ENCODE assay signal across 28 cellular contexts in the genomic region with DNA sequence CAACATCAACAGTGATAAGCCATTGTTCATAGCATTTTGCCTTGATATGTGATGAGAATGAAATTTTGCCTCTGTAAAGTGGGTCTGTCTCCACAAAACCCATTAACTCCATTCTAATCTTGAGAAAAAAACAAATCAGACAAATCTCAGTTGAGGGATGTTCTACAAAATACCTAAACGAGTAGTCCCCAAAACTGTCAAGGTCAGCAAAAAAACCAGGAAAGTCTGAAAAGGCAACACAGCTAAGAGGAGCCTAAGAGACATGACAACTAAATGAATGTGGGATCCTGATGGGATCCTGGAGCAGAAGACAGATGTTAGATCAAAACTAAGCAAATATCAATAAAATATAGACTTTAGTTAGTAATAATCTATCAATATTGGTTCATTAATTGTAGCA.
"Had no signal": no experiment of that assay in that cellular context is flagged by ENCODE, and none has a peak within 500 bp of the region (broad histone marks: within the 10 kb centered on the region; RNA-seq: fewer than 3 reads in every experiment).

No MANE protein-coding gene starts in this region.

- H3K79me2 ChIP-seq: parathyroid adenoma had no signal

- H3K9me3 ChIP-seq: ovary, psoas muscle, suprapubic skin, testis, tibial artery, transverse colon, upper lobe of right lung, uterus had no signal

- H3K9ac ChIP-seq: neural progenitor cell, parathyroid adenoma had no signal

- H3K4me3 ChIP-seq: neural progenitor cell, ovary, psoas muscle, skin epidermis, smooth muscle cell, spleen, suprapubic skin, testis, tibial artery, transverse colon, upper lobe of right lung, uterus had no signal

- H3K4me2 ChIP-seq: neural progenitor cell, smooth muscle cell had no signal

- ATAC-seq: natural killer cell; psoas muscle; right cardiac atrium; sciatic nerve; stimulated activated memory B cell treated with anti-CD40 and anti-IgM and Interleukin-4, amounts not matched to agents 10 μg/mL and 1 μg/mL and 100 μg/mL, for 72 hours; stimulated activated naive CD8-positive, alpha-beta T cell treated with anti-CD3 and anti-CD28 coated beads, Interleukin-15, amount 100 ng/mL, for 72 hours; stimulated activated naive CD8-positive, alpha-beta T cell treated with anti-CD3 and anti-CD28 coated beads, Interleukin-15, Interleukin-2, amounts not matched to agents 100 U/mL and 50 U/mL, for 24 hours; upper lobe of right lung had no signal

- H3K27me3 ChIP-seq: neural progenitor cell, ovary, spleen, suprapubic skin, testis, tibial artery, transverse colon, upper lobe of right lung, uterus had no signal

- H3K4me1 ChIP-seq: psoas muscle, upper lobe of right lung had no signal

- H3K27ac ChIP-seq: neural progenitor cell, ovary, parathyroid adenoma, psoas muscle, skin epidermis, testis, tibial artery, upper lobe of right lung had no signal

- H3K36me3 ChIP-seq: neural progenitor cell, ovary, spleen, suprapubic skin, tibial artery, transverse colon, upper lobe of right lung, uterus had no signal

- DNase-seq: natural killer cell; occipital lobe; ovary; posterior cingulate gyrus; psoas muscle; right cardiac atrium; spleen; stimulated activated CD4-positive, alpha-beta T cell treated with anti-CD3 and anti-CD28 coated beads, Interleukin-12 subunit alpha, Interleukin-12 subunit beta, amount 100 ng/mL, for 4 hours; stimulated activated CD4-positive, alpha-beta T cell treated with anti-CD3 and anti-CD28 coated beads, Interleukin-1b, Interleukin-23, amount 100 ng/mL, for 48 hours; stimulated activated CD4-positive, alpha-beta T cell treated with anti-CD3 and anti-CD28 coated beads, Interleukin-4, amount 100 ng/mL, for 1 hour; stimulated activated CD4-positive, alpha-beta T cell treated with anti-CD3 and anti-CD28 coated beads, Interleukin-4, amount 100 ng/mL, for 4 hours; stimulated activated CD8-positive, alpha-beta memory T cell treated with anti-CD3 and anti-CD28 coated beads, Interleukin-4, amount 100 ng/mL, for 48 hours; stimulated activated naive CD4-positive, alpha-beta T cell; stimulated activated naive CD8-positive, alpha-beta T cell treated with anti-CD3 and anti-CD28 coated beads, Interleukin-15, amount 100 ng/mL, for 72 hours; stimulated activated naive CD8-positive, alpha-beta T cell treated with anti-CD3 and anti-CD28 coated beads, Interleukin-15, Interleukin-2, amounts not matched to agents 100 U/mL and 50 U/mL, for 24 hours; substantia nigra; testis; tibial artery; transverse colon; upper lobe of right lung; uterus had no signal

- H2AFZ ChIP-seq: neural progenitor cell, parathyroid adenoma had no signal
